15 cellular contexts compared by ENCODE assay signal in the genomic region with DNA sequence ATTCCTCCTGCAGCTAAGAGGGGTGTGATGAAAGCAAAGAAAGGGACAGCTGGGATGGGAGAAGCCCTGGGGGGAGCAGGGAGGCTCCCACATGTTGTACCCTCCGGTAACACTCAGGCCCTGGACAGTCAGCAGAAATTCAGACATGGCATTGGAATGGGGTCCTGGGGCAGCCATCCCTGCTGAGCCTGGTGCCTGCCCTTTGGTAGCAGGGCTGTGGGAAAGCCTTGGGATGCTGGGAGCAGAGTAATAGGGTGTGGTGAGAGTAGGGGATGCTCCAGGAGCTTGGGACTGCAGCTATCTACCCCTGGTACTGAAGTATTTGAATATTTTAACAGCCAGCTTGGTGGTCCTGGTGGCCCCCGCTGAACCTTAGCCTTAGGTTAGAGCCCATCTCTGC. TPM values are rescaled to one million over a fixed set of nuclear protein-coding genes. Genes with fewer than 3 reads are reported as not detected.
"Had no signal": no experiment of that assay in that cellular context is flagged by ENCODE, and none has a peak within 500 bp of the region (broad histone marks: within the 10 kb centered on the region; RNA-seq: fewer than 3 reads in every experiment).

No MANE protein-coding gene starts in this region.

- H3K4me1 Mint-ChIP-seq: activated B cell treated with CpG ODN at 0.5 μM for 24 hours; naive B cell; stimulated activated naive CD8-positive, alpha-beta T cell treated with anti-CD3 and anti-CD28 coated beads, Interleukin-15, amount 100 ng/mL, for 72 hours; T-cell had no signal

- H3K27me3 Mint-ChIP-seq: activated naive CD8-positive, alpha-beta T cell had no signal

- H3K4me3 Mint-ChIP-seq: activated B cell treated with CpG ODN at 0.5 μM for 24 hours; activated CD4-positive, alpha-beta memory T cell treated with anti-CD3 and anti-CD28 coated beads for 36 hours; activated naive CD8-positive, alpha-beta T cell; endodermal cell; naive B cell; stimulated activated naive CD8-positive, alpha-beta T cell treated with anti-CD3 and anti-CD28 coated beads, Interleukin-15, amount 100 ng/mL, for 72 hours; T-cell had no signal

- H3K9me3 ChIP-seq: neutrophil, SK-N-SH had no signal

- H3K9me3 Mint-ChIP-seq: activated B cell treated with CpG ODN at 0.5 μM for 24 hours; activated CD4-positive, alpha-beta memory T cell treated with anti-CD3 and anti-CD28 coated beads for 36 hours; endodermal cell; naive B cell; stimulated activated naive CD8-positive, alpha-beta T cell treated with anti-CD3 and anti-CD28 coated beads, Interleukin-15, amount 100 ng/mL, for 72 hours; T-cell had no signal

- H3K27ac ChIP-seq: neutrophil had no signal

- H3K36me3 ChIP-seq: neutrophil had no signal

- DNase-seq: activated B cell treated with CpG ODN at 0.5 μM for 24 hours; activated CD4-positive, alpha-beta memory T cell treated with anti-CD3 and anti-CD28 coated beads for 36 hours; activated CD4-positive, alpha-beta T cell treated with anti-CD3 and anti-CD28 coated beads for 4 hours; endodermal cell; foreskin fibroblast; hippocampal formation; naive B cell; stimulated activated CD4-positive, alpha-beta T cell treated with anti-CD3 and anti-CD28 coated beads, Interleukin-2, amount 100 ng/mL, for 48 hours; stimulated activated naive CD8-positive, alpha-beta T cell treated with anti-CD3 and anti-CD28 coated beads, Interleukin-15, amount 100 ng/mL, for 72 hours; T-cell had no signal

- H3K36me3 Mint-ChIP-seq: activated CD4-positive, alpha-beta memory T cell treated with anti-CD3 and anti-CD28 coated beads for 36 hours; activated naive CD8-positive, alpha-beta T cell; naive B cell; T-cell had no signal

- H3K27ac Mint-ChIP-seq: activated B cell treated with CpG ODN at 0.5 μM for 24 hours; activated CD4-positive, alpha-beta memory T cell treated with anti-CD3 and anti-CD28 coated beads for 36 hours; activated naive CD8-positive, alpha-beta T cell; endodermal cell; naive B cell; stimulated activated naive CD8-positive, alpha-beta T cell treated with anti-CD3 and anti-CD28 coated beads, Interleukin-15, amount 100 ng/mL, for 72 hours; T-cell had no signal

- ATAC-seq: stimulated activated naive CD8-positive, alpha-beta T cell treated with anti-CD3 and anti-CD28 coated beads, Interleukin-15, amount 100 ng/mL, for 72 hours; T-cell had no signal

RNA-seq across cellular contexts. Expression of a gene that starts 56.8 kb away (rescaled TPM):
- total RNA-seq: mononuclear cell, skeletal muscle tissue had no signal
